ENCODE assay signal across 27 cellular contexts in the genomic region with DNA sequence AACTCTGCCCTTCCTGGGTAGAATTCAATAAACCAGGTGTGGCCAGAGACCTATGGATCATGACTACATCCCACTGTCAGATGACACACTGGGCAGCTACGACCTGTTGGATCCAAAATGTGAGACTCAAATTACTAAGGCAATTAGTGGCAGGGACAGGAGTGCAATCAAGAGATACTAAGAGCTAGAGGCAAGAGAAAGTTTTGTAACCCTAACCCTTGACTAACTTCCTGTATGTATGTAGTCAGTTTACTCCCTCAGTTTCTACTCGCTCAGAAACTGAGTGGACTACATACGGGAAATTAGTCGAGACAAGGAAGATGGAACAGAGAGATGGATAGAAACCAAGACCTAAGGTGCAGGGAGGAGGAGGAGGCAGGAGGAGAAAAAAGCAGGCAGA. TPM values are rescaled to one million over a fixed set of nuclear protein-coding genes. Genes with fewer than 3 reads are reported as not detected.
DNase-seq lines count a peak whose midpoint lies in the region; ATAC-seq, FAIRE-seq and TF ChIP-seq lines count a peak whose summit lies in the region.
"Had no signal": no experiment of that assay in that cellular context is flagged by ENCODE, and none has a peak within 500 bp of the region (broad histone marks: within the 10 kb centered on the region; RNA-seq: fewer than 3 reads in every experiment).

No MANE protein-coding gene starts in this region.

- H3K27me3 ChIP-seq in bronchial epithelial cell (ENCODE audit: control insufficient read depth, insufficient read depth, low read length), result no peaks in the 10 kb centered on the region
- H3K27me3 ChIP-seq: BLaER1, SJSA1, vagina had no signal

- H3K9me3 Mint-ChIP-seq in mesothelial cell of epicardium (no peaks in the 10 kb centered on the region), type B pancreatic cell (no peaks in the 10 kb centered on the region)
- H3K9me3 Mint-ChIP-seq: activated naive CD4-positive, alpha-beta T cell treated with anti-CD3 and anti-CD28 coated beads, Interleukin-2, amount 10 ng/mL, durations not matched to agents 7 days and 5 days; HFFc6 had no signal

- peaks cover 53% of the 10 kb centered on the region for H3K4me1 Mint-ChIP-seq in mesothelial cell of epicardium
- H3K4me1 Mint-ChIP-seq in type B pancreatic cell (ENCODE audit: unreplicated experiment), result peaks cover 61% of the 10 kb centered on the region

- no peak for ATAC-seq in stimulated activated naive CD8-positive, alpha-beta T cell treated with anti-CD3 and anti-CD28 coated beads, Interleukin-15, Interleukin-2, amounts not matched to agents 100 U/mL and 50 U/mL, for 24 hours
- ATAC-seq: activated CD8-positive, alpha-beta T cell treated with anti-CD3 and anti-CD28 coated beads, Interleukin-2, amount 10 ng/mL, durations not matched to agents 7 days and 5 days had no signal

- H3K36me3 ChIP-seq in bronchial epithelial cell (ENCODE audit: control insufficient read depth, insufficient read depth, low read length), result peaks cover 2% of the 10 kb centered on the region
- H3K36me3 ChIP-seq: BLaER1, SJSA1, vagina had no signal

- H3K27ac Mint-ChIP-seq in mesothelial cell of epicardium (peak overlapping the region; percentile 90), type B pancreatic cell (peak overlapping the region; percentile 27)
- H3K27ac Mint-ChIP-seq: activated CD8-positive, alpha-beta T cell treated with anti-CD3 and anti-CD28 coated beads, Interleukin-2, amount 10 ng/mL, durations not matched to agents 7 days and 5 days; activated naive CD4-positive, alpha-beta T cell treated with anti-CD3 and anti-CD28 coated beads, Interleukin-2, amount 10 ng/mL, durations not matched to agents 7 days and 5 days; HFFc6 had no signal

- H3K36me3 Mint-ChIP-seq in mesothelial cell of epicardium (peaks cover 22% of the 10 kb centered on the region), type B pancreatic cell (peaks cover 18% of the 10 kb centered on the region)
- H3K36me3 Mint-ChIP-seq: activated naive CD4-positive, alpha-beta T cell treated with anti-CD3 and anti-CD28 coated beads, Interleukin-2, amount 10 ng/mL, durations not matched to agents 7 days and 5 days had no signal

- FAIRE-seq in bronchial epithelial cell (lab: Jason Lieb, UNC), result no peak

- no peaks in the 10 kb centered on the region for H3K27me3 Mint-ChIP-seq in mesothelial cell of epicardium (ENCODE audit: low read depth)
- H3K27me3 Mint-ChIP-seq in type B pancreatic cell, result peaks cover 4% of the 10 kb centered on the region

- TF ChIP-seq CTCF in bronchial epithelial cell (IDR thresholded peaks at IDR 0.05; ENCODE audit: insufficient read depth, low read length, severe bottlenecking) (no peak), mesothelial cell of epicardium (IDR thresholded peaks at IDR 0.05; ENCODE audit: unreplicated experiment) (no peak), type B pancreatic cell (conservative IDR thresholded peaks at IDR 0.05) (no peak)

- peak; percentile 41 for DNase-seq in SIG-M5 treated with dmso at 0.1 percent for 504 hours (lab: John Stamatoyannopoulos, UW; ENCODE audit: unreplicated experiment)
- DNase-seq in SIG-M5 (lab: John Stamatoyannopoulos, UW), result no peak
- DNase-seq in bronchial epithelial cell (ENCODE audit: low read depth), result peak; percentile 53
- DNase-seq in mesothelial cell of epicardium (ENCODE audit: low spot score in 2 of 2, unreplicated experiment in 2 of 2), result no peak
- DNase-seq in type B pancreatic cell (ENCODE audit: extremely low spot score, unreplicated experiment), result no peak
- DNase-seq in stimulated activated naive CD8-positive, alpha-beta T cell treated with anti-CD3 and anti-CD28 coated beads, Interleukin-15, Interleukin-2, amounts not matched to agents 100 U/mL and 50 U/mL, for 24 hours, result no peak
- no peak for DNase-seq in NCI-H345 treated with DMSO at 0.1 percent for 48 hours (lab: John Stamatoyannopoulos, UW; ENCODE audit: unreplicated experiment)
- DNase-seq in mucosa of gallbladder (ENCODE audit: low spot score), result no peak
- DNase-seq: activated CD4-positive, CD25-positive, alpha-beta regulatory T cell; activated CD8-positive, alpha-beta T cell treated with anti-CD3 and anti-CD28 coated beads, Interleukin-2, amount 10 ng/mL, durations not matched to agents 7 days and 5 days; activated naive CD4-positive, alpha-beta T cell treated with anti-CD3 and anti-CD28 coated beads, Interleukin-2, amount 10 ng/mL, durations not matched to agents 7 days and 5 days; activated T-cell treated with anti-CD3 and anti-CD28 coated beads, Interleukin-2, amount 50 U/mL, for 1 hour; anterior cingulate cortex; cerebellar nuclear complex; effector memory CD4-positive, alpha-beta T cell; HFFc6; left ventricle myocardium inferior; NCI-H1417; NCI-H524 treated with DMSO at 0.1 percent for 48 hours; spleen; stimulated activated CD4-positive, alpha-beta T cell treated with anti-CD3 and anti-CD28 coated beads, Interleukin-4, amount 100 ng/mL, for 4 hours had no signal

- H3K4me3 Mint-ChIP-seq in mesothelial cell of epicardium (no peak overlapping the region), type B pancreatic cell (no peak overlapping the region)
- H3K4me3 Mint-ChIP-seq: activated CD8-positive, alpha-beta T cell treated with anti-CD3 and anti-CD28 coated beads, Interleukin-2, amount 10 ng/mL, durations not matched to agents 7 days and 5 days; activated naive CD4-positive, alpha-beta T cell treated with anti-CD3 and anti-CD28 coated beads, Interleukin-2, amount 10 ng/mL, durations not matched to agents 7 days and 5 days; HFFc6 had no signal

- no peak overlapping the region for H3K4me3 ChIP-seq in bronchial epithelial cell (ENCODE audit: low read depth, low read length)
- H3K4me3 ChIP-seq: BLaER1, left ventricle myocardium inferior, SJSA1, spleen, vagina had no signal

RNA-seq across cellular contexts. Expression of a gene that starts 2.7 kb away (rescaled TPM):
- 12.1 and 16.4 TPM in 2 replicates for total RNA-seq in bronchial epithelial cell
- total RNA-seq in mesothelial cell of epicardium, result 63.6 to 74.4 TPM (median 67.0 TPM) in 3 replicates
- 23.2 and 28.2 TPM in 2 replicates for total RNA-seq in type B pancreatic cell (ENCODE audit: low replicate concordance)
- 8.1 TPM for total RNA-seq in mucosa of gallbladder

RNA-seq across cellular contexts. Expression of a gene that starts 35.6 kb away (rescaled TPM):
- under 0.01 and 0.38 TPM in 2 replicates for total RNA-seq in bronchial epithelial cell
- 8.5 to 9.7 TPM (median 9.6 TPM) in 3 replicates for total RNA-seq in mesothelial cell of epicardium
- 0.89 and 2.0 TPM in 2 replicates for total RNA-seq in type B pancreatic cell (ENCODE audit: low replicate concordance)
- 0.20 TPM for total RNA-seq in mucosa of gallbladder
- total RNA-seq: A673; activated CD8-positive, alpha-beta T cell treated with anti-CD3 and anti-CD28 coated beads, Interleukin-2, amount 10 ng/mL, durations not matched to agents 7 days and 5 days; HFFc6; left ventricle myocardium inferior; LHCN-M2; spleen; T-helper 2 cell treated with Interferon-gamma antibody and Interleukin-4, amounts not matched to agents 100 ng/mL and 5 ng/mL, for 36 hours; vagina had no signal

Comparison
In these comparisons a context has a peak if more than half of its experiments do, and no peak if none do; other contexts are left out.
1. DNase-seq: peak in SIG-M5 treated with dmso at 0.1 percent for 504 hours (single experiment) and bronchial epithelial cell (single experiment); none in SIG-M5 (single experiment), mesothelial cell of epicardium (0 of 2), type B pancreatic cell (single experiment), stimulated activated naive CD8-positive, alpha-beta T cell treated with anti-CD3 and anti-CD28 coated beads, Interleukin-15, Interleukin-2, amounts not matched to agents 100 U/mL and 50 U/mL, for 24 hours (single experiment), NCI-H345 treated with DMSO at 0.1 percent for 48 hours (single experiment) and mucosa of gallbladder (single experiment).